Comparison of ENCODE assay signal across 18 cellular contexts in the genomic region with DNA sequence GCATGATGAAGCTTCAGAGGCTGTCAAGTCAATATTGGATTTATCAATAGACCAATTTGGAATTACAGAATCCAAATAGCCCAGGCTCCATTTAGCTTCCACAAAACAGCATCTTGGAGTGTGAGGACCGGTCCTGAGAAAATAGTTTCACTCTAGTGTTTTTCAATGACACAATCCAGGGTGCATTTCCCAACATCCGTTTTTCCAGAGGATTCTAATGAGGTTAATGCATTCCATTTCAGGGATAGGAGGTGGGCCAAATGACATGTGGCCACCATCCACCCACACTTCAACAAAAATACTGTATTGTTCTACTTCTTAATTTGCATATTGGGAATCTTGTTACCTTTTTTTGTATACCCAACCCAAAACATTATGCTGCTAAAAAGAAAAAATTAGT.
"Had no signal": no experiment of that assay in that cellular context is flagged by ENCODE, and none has a peak within 500 bp of the region (broad histone marks: within the 10 kb centered on the region; RNA-seq: fewer than 3 reads in every experiment).

No MANE protein-coding gene starts in this region.

- H3K27ac ChIP-seq: ascending aorta, colonic mucosa, right lobe of liver, spleen, VCaP had no signal

- H3K9me3 ChIP-seq: ascending aorta, colonic mucosa, right lobe of liver had no signal

- H3K4me3 Mint-ChIP-seq: activated CD8-positive, alpha-beta T cell treated with anti-CD3 and anti-CD28 coated beads for 36 hours; immature natural killer cell; naive thymus-derived CD4-positive, alpha-beta T cell had no signal

- ATAC-seq: activated CD8-positive, alpha-beta T cell treated with anti-CD3 and anti-CD28 coated beads for 36 hours; naive thymus-derived CD4-positive, alpha-beta T cell; right lobe of liver had no signal

- H3K4me3 ChIP-seq: ascending aorta, colonic mucosa, right lobe of liver, spleen had no signal

- H3K27me3 Mint-ChIP-seq: progenitor cell of endocrine pancreas had no signal

- H3K36me3 ChIP-seq: ascending aorta, colonic mucosa, right lobe of liver, spleen had no signal

- H3K9me3 Mint-ChIP-seq: activated CD8-positive, alpha-beta T cell treated with anti-CD3 and anti-CD28 coated beads for 36 hours had no signal

- H3K4me1 ChIP-seq: ascending aorta, colonic mucosa, right lobe of liver, spleen had no signal

- H3K4me1 Mint-ChIP-seq: immature natural killer cell had no signal

- DNase-seq: activated CD8-positive, alpha-beta memory T cell treated with anti-CD3 and anti-CD28 coated beads, Interleukin-2, amount 50 U/mL, for 48 hours; activated CD8-positive, alpha-beta T cell treated with anti-CD3 and anti-CD28 coated beads for 36 hours; activated naive CD4-positive, alpha-beta T cell; caudate nucleus; colonic mucosa; effector CD4-positive, alpha-beta T cell; glutamatergic neuron; immature natural killer cell; naive thymus-derived CD4-positive, alpha-beta T cell; right lobe of liver; spleen; stimulated activated CD4-positive, alpha-beta T cell treated with anti-CD3 and anti-CD28 coated beads, Interleukin-1b, Interleukin-23, amount 100 ng/mL, for 48 hours; stimulated activated naive CD4-positive, alpha-beta T cell; T-helper 1 cell; trophoblast cell had no signal

- H3K36me3 Mint-ChIP-seq: immature natural killer cell had no signal

- H3K27ac Mint-ChIP-seq: activated CD8-positive, alpha-beta T cell treated with anti-CD3 and anti-CD28 coated beads for 36 hours; immature natural killer cell; naive thymus-derived CD4-positive, alpha-beta T cell; progenitor cell of endocrine pancreas had no signal

- H3K27me3 ChIP-seq: ascending aorta, colonic mucosa, right lobe of liver, spleen had no signal
